Comparison of ENCODE assay signal across 8 cellular contexts in genomic region chr19:38252935-38253691, GRCh38. TPM values are rescaled to one million over a fixed set of nuclear protein-coding genes. Genes with fewer than 3 reads are reported as not detected.
A peak's percentile ranks its signal among the peaks of the same experiment; 100 is the strongest.
DNase-seq lines count a peak whose midpoint lies in the region; ATAC-seq, FAIRE-seq and TF ChIP-seq lines count a peak whose summit lies in the region.

No MANE protein-coding gene starts in this region.

- no peaks in the 10 kb centered on the region for H3K36me3 ChIP-seq in hepatocyte (replicated peaks; ENCODE audit: insufficient read depth, low read depth)
- no peaks in the 10 kb centered on the region for H3K36me3 ChIP-seq in psoas muscle (ENCODE audit: insufficient read depth in 1 of 2, low read depth in 1 of 2)

- no peak overlapping the region for H3K4me3 ChIP-seq in hepatocyte
- peak overlapping the region; percentile 61 for H3K4me3 ChIP-seq in psoas muscle

- WGBS in hepatocyte (ENCODE audit: low lambda C conversion rate, missing lambda C conversion rate) = 46% methylated on average over 18 of the region's 21 CpGs
- 13 to 25% (median 15%) methylated on average over 19 to 21 of the region's 21 CpGs for WGBS in psoas muscle, 3 donors

- no peaks in the 10 kb centered on the region for H4K20me1 ChIP-seq in hepatocyte (ENCODE audit: insufficient read depth, poor library complexity, severe bottlenecking)

- DNase-seq in D341Med (ENCODE audit: low spot score) (peak; percentile 79), UCSD-AML1 (lab: John Stamatoyannopoulos, UW; ENCODE audit: unreplicated experiment) (peak; percentile 32), hepatocyte (ENCODE audit: low spot score) (peak; percentile 40), psoas muscle (peak in 1 of 2 donors; percentile 57), GM12892 (ENCODE audit: insufficient read length) (no peak), NCI-H345 treated with DMSO at 0.1 percent for 48 hours (lab: John Stamatoyannopoulos, UW; ENCODE audit: unreplicated experiment) (no peak)
- DNase-seq in stimulated activated naive CD4-positive, alpha-beta T cell treated with Interleukin-2 at 50 U/mL for 16 hours (lab: John Stamatoyannopoulos, UW) = no peak

- H3K27ac ChIP-seq in hepatocyte (peak overlapping the region; percentile 97), psoas muscle (peak overlapping the region; percentile 74)

- H3K9me2 ChIP-seq in hepatocyte (replicated peaks; ENCODE audit: insufficient read depth) = no peaks in the 10 kb centered on the region

- intact Hi-C loops in psoas muscle (cut with DNase I) = no loop called here

- H3K9me3 ChIP-seq in hepatocyte (ENCODE audit: low read depth) (no peaks in the 10 kb centered on the region), psoas muscle (no peaks in the 10 kb centered on the region)

- peaks cover 15% of the 10 kb centered on the region for H3K79me2 ChIP-seq in hepatocyte

- no peak for FAIRE-seq in GM12892 (lab: Jason Lieb, UNC)

- peak in 2 of 4 donors; percentile 8 to 28 for ATAC-seq in psoas muscle
- no peak for ATAC-seq in HG03469 (IDR thresholded peaks at IDR 0.05; ENCODE audit: unreplicated experiment)

- TF ChIP-seq CTCF in hepatocyte (IDR thresholded peaks at IDR 0.05; ENCODE audit: poor library complexity) (no peak), psoas muscle (IDR thresholded peaks at IDR 0.05) (no peak)

- peak overlapping the region; percentile 71 for H3K4me2 ChIP-seq in hepatocyte

- no peak overlapping the region for H2AFZ ChIP-seq in hepatocyte

- H3K27me3 ChIP-seq in hepatocyte (no peaks in the 10 kb centered on the region), psoas muscle (ENCODE audit: insufficient read depth in 3 of 3, low read length in 2 of 3) (peaks cover 0 to 46% (median 6%) of the 10 kb centered on the region in 3 donors)

- H3K4me1 ChIP-seq in hepatocyte (ENCODE audit: insufficient read depth) = peaks cover 62% of the 10 kb centered on the region
- no peaks in the 10 kb centered on the region for H3K4me1 ChIP-seq in psoas muscle

- no peak for TF ChIP-seq POLR2A in GM12892 (IDR thresholded peaks at IDR 0.05; ENCODE audit: low read depth, low read length)

RNA-seq across cellular contexts. Expression of gene PPP1R14A, which starts 3.1 kb away (rescaled TPM):
- total RNA-seq in hepatocyte = 13.0 and 15.1 TPM in 2 replicates
- polyA plus RNA-seq in hepatocyte = 50.5 and 56.9 TPM in 2 replicates
- total RNA-seq in psoas muscle = 10 to 100 TPM in 3 of 4 donors, 1 to 10 TPM in 1; 9.2 to 17.0 (median 11.3) TPM
- 10 to 100 TPM in 2 of 3 donors, 1 to 10 TPM in 1; 9.9 to 18.7 (median 12.1) TPM for polyA plus RNA-seq in psoas muscle
- polyA plus RNA-seq in GM12892 (2012; ENCODE audit: missing spikeins) = not detected

RNA-seq across cellular contexts. Expression of gene SPINT2, which starts 11.3 kb away (rescaled TPM):
- total RNA-seq in hepatocyte = 508 and 590 TPM in 2 replicates
- 834 and 885 TPM in 2 replicates for polyA plus RNA-seq in hepatocyte
- 1 to 10 TPM in 2 of 4 donors, under 1 TPM in 2; 0.95 to 2.2 (median 1.2) TPM for total RNA-seq in psoas muscle
- polyA plus RNA-seq in psoas muscle = 1 to 10 TPM in 1 of 3 donors, under 1 TPM in 2; 0.49 to 1.1 (median 0.59) TPM
- polyA plus RNA-seq in GM12892 (2012; ENCODE audit: missing spikeins) = 13.4 TPM

RNA-seq across cellular contexts. Expression of gene DPF1, which starts 29.1 kb away (rescaled TPM):
- total RNA-seq in hepatocyte (1.2 and 2.1 TPM in 2 replicates), psoas muscle (not detected)
- polyA plus RNA-seq in hepatocyte (2.0 and 2.7 TPM in 2 replicates), psoas muscle (under 1 TPM; 0.07 to 0.17 (median 0.16) TPM)
- 1.7 TPM for polyA plus RNA-seq in GM12892 (2012; ENCODE audit: missing spikeins)

RNA-seq across cellular contexts. Expression of gene C19orf33, which starts 50.9 kb away (rescaled TPM):
- total RNA-seq in hepatocyte (126 and 153 TPM in 2 replicates), psoas muscle (1 to 10 TPM in 2 of 4 donors, not detected in 2; 3.4 to 3.7 TPM)
- polyA plus RNA-seq in hepatocyte (118 and 123 TPM in 2 replicates), psoas muscle (1 to 10 TPM; 3.7 to 7.1 (median 6.5) TPM)
- not detected for polyA plus RNA-seq in GM12892 (2012; ENCODE audit: missing spikeins)

Comparison
In these comparisons a context has a peak if more than half of its experiments do, and no peak if none do; other contexts are left out.
1. DNase-seq: peak in D341Med (single experiment), UCSD-AML1 (single experiment) and hepatocyte (single experiment); none in GM12892 (single experiment), stimulated activated naive CD4-positive, alpha-beta T cell treated with Interleukin-2 at 50 U/mL for 16 hours (single experiment) and NCI-H345 treated with DMSO at 0.1 percent for 48 hours (single experiment).
2. RNA of gene SPINT2, which starts 11.3 kb away (total RNA-seq): 508 to 590 TPM in hepatocyte; 0.95 to 2.2 TPM in psoas muscle; every median in the first group is over 100 times any median in the second.